ENCODE assay signal across 17 cellular contexts in the genomic region with DNA sequence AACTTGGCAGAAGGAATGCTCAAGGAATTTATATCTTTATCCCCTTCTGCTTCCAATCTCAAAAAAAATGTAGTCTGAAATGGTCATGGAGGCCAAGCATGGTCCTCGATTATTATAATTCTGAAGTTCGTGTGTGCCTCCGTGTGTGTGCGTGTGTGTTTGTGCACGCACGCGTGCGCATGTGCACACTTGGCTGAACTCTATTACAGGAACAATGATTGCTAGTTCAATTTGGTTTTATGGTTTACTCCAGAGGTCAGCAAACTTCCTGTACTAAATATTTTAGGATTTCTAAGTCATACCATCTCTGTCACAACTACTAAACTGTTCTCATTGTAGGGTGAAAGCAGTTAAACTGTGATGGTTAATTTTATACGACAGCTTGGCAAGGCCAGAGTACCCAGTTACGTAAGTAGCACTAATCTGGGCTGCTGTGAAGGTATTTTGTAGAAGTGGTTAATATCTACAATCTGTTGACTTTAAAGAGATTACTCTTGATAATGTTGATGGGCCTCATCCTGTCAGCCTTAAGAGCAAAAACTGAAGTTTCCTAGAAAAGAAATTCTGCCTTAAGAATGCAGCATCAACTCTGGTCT. TPM values are rescaled to one million over a fixed set of nuclear protein-coding genes. Genes with fewer than 3 reads are reported as not detected.
A peak's percentile ranks its signal among the peaks of the same experiment; 100 is the strongest.
DNase-seq lines count a peak whose midpoint lies in the region; ATAC-seq, FAIRE-seq and TF ChIP-seq lines count a peak whose summit lies in the region.
"Had no signal": no experiment of that assay in that cellular context is flagged by ENCODE, and none has a peak within 500 bp of the region (broad histone marks: within the 10 kb centered on the region; RNA-seq: fewer than 3 reads in every experiment).

No MANE protein-coding gene starts in this region.

- H3K36me3 Mint-ChIP-seq in nephron (ENCODE audit: low read depth) (peaks cover 13% of the 10 kb centered on the region), endodermal cell (ENCODE audit: low read depth) (peaks cover 5% of the 10 kb centered on the region)
- H3K36me3 Mint-ChIP-seq in activated CD8-positive, alpha-beta T cell treated with anti-CD3 and anti-CD28 coated beads, Interleukin-2, amount 10 ng/mL, durations not matched to agents 7 days and 5 days (ENCODE audit: low read depth) = peaks cover 17% of the 10 kb centered on the region

- no peaks in the 10 kb centered on the region for H3K9me3 Mint-ChIP-seq in nephron
- no peaks in the 10 kb centered on the region for H3K9me3 Mint-ChIP-seq in activated CD8-positive, alpha-beta T cell treated with anti-CD3 and anti-CD28 coated beads, Interleukin-2, amount 10 ng/mL, durations not matched to agents 7 days and 5 days (ENCODE audit: insufficient read depth)
- H3K9me3 Mint-ChIP-seq in endodermal cell = no peaks in the 10 kb centered on the region
- H3K9me3 Mint-ChIP-seq: neural crest cell; stimulated activated naive CD8-positive, alpha-beta T cell treated with anti-CD3 and anti-CD28 coated beads, Interleukin-15, amount 100 ng/mL, for 72 hours had no signal

- H3K27me3 Mint-ChIP-seq in nephron (ENCODE audit: low read depth) (no peaks in the 10 kb centered on the region), endodermal cell (ENCODE audit: insufficient read depth) (no peaks in the 10 kb centered on the region)
- H3K27me3 Mint-ChIP-seq in activated CD8-positive, alpha-beta T cell treated with anti-CD3 and anti-CD28 coated beads, Interleukin-2, amount 10 ng/mL, durations not matched to agents 7 days and 5 days (ENCODE audit: low read depth) = no peaks in the 10 kb centered on the region
- H3K27me3 Mint-ChIP-seq: stimulated activated naive CD8-positive, alpha-beta T cell treated with anti-CD3 and anti-CD28 coated beads, Interleukin-15, amount 100 ng/mL, for 72 hours had no signal

- DNase-seq in H54 (ENCODE audit: insufficient read length, low spot score) = no peak
- peak; percentile 50 to 65 for DNase-seq in NOMO-1 (lab: John Stamatoyannopoulos, UW; ENCODE audit: unreplicated experiment in 2 of 2)
- peak; percentile 14 for DNase-seq in fibroblast of the aortic adventitia (ENCODE audit: low read depth)
- DNase-seq in small intestine = no peak
- DNase-seq in GM10248 (ENCODE audit: extremely low spot score) = no peak
- DNase-seq in activated CD8-positive, alpha-beta T cell treated with anti-CD3 and anti-CD28 coated beads, Interleukin-2, amount 10 ng/mL, durations not matched to agents 7 days and 5 days = no peak
- no peak for DNase-seq in endodermal cell
- DNase-seq: activated naive CD4-positive, alpha-beta T cell treated with Interleukin-2 at 50 U/mL for 16 hours; left cardiac atrium; NCI-H187; NCI-H774; stimulated activated naive CD8-positive, alpha-beta T cell treated with anti-CD3 and anti-CD28 coated beads, Interleukin-15, amount 100 ng/mL, for 72 hours had no signal

- CTCF ChIA-PET in GM10248 (lab: Yijun Ruan, JAX) = interaction anchor here (1.8 kb wide), 1 partner anchor 9 kb away, joined by 5 read pairs; no protein-coding TSS in a partner anchor
- CTCF ChIA-PET in activated CD8-positive, alpha-beta T cell treated with anti-CD3 and anti-CD28 coated beads, Interleukin-2, amount 10 ng/mL, durations not matched to agents 7 days and 5 days (lab: Charles Lee) = no interaction called here

- FAIRE-seq in H54 (lab: Jason Lieb, UNC) (peak; percentile 55), small intestine (lab: Jason Lieb, UNC) (no peak)
- FAIRE-seq: bronchial epithelial cell, GM19239, K562 had no signal

- no peaks in the 10 kb centered on the region for H3K36me3 ChIP-seq in small intestine (ENCODE audit: control insufficient read depth in 2 of 2, insufficient read depth in 2 of 2, low read length in 2 of 2)
- no peaks in the 10 kb centered on the region for H3K36me3 ChIP-seq in endodermal cell (ENCODE audit: control insufficient read depth, insufficient read depth, low read length)

- no peak for TF ChIP-seq CTCF in fibroblast of the aortic adventitia (IDR thresholded peaks at IDR 0.05; ENCODE audit: insufficient read depth, low read length)
- TF ChIP-seq CTCF in nephron (IDR thresholded peaks at IDR 0.05; ENCODE audit: unreplicated experiment in 3 of 3) = no peak
- TF ChIP-seq CTCF in GM10248 (IDR thresholded peaks at IDR 0.05; ENCODE audit: control extremely low read depth, extremely low read depth, low read depth, missing control alignments) = no peak
- no peak for TF ChIP-seq CTCF in endodermal cell (conservative IDR thresholded peaks at IDR 0.05)

- WGBS in small intestine, 3 donors = 42 to 56% (median 50%) methylated on average over 10 of the region's 10 CpGs
- 85 to 96% methylated on average over 9 to 10 of the region's 10 CpGs for WGBS in endodermal cell (ENCODE audit: insufficient coverage in 1 of 2, insufficient read length in 1 of 2), 2 experiments

- H3K27ac ChIP-seq in small intestine (ENCODE audit: low read depth in 1 of 2, low read length in 1 of 2) (peak overlapping the region in 1 of 2 donors; percentile 0), endodermal cell (ENCODE audit: low read depth, low read length) (no peak overlapping the region)

- H3K4me3 Mint-ChIP-seq in nephron = no peak overlapping the region
- H3K4me3 Mint-ChIP-seq in activated CD8-positive, alpha-beta T cell treated with anti-CD3 and anti-CD28 coated beads, Interleukin-2, amount 10 ng/mL, durations not matched to agents 7 days and 5 days = no peak overlapping the region
- H3K4me3 Mint-ChIP-seq in endodermal cell = no peak overlapping the region
- H3K4me3 Mint-ChIP-seq: neural crest cell; stimulated activated naive CD8-positive, alpha-beta T cell treated with anti-CD3 and anti-CD28 coated beads, Interleukin-15, amount 100 ng/mL, for 72 hours had no signal

- H3K4me1 ChIP-seq in small intestine (ENCODE audit: control insufficient read depth in 2 of 2, insufficient read depth in 1 of 2, low read depth in 1 of 2, low read length in 1 of 2) (peaks cover 0 to 2% of the 10 kb centered on the region in 2 donors), endodermal cell (ENCODE audit: control insufficient read depth, insufficient read depth, low read length) (peaks cover 7% of the 10 kb centered on the region)

- TF ChIP-seq POLR2A in H54 (IDR thresholded peaks at IDR 0.05; ENCODE audit: low read depth, low read length) = no peak

- H3K27ac Mint-ChIP-seq in nephron (peak overlapping the region; percentile 15 to 68 (median 43)), endodermal cell (no peak overlapping the region)
- H3K27ac Mint-ChIP-seq in activated CD8-positive, alpha-beta T cell treated with anti-CD3 and anti-CD28 coated beads, Interleukin-2, amount 10 ng/mL, durations not matched to agents 7 days and 5 days = no peak overlapping the region
- H3K27ac Mint-ChIP-seq: stimulated activated naive CD8-positive, alpha-beta T cell treated with anti-CD3 and anti-CD28 coated beads, Interleukin-15, amount 100 ng/mL, for 72 hours had no signal

- H3K4me3 ChIP-seq in fibroblast of the aortic adventitia (ENCODE audit: low read depth, low read length) (no peak overlapping the region), small intestine (ENCODE audit: low read depth in 1 of 2, low read length in 2 of 2) (no peak overlapping the region), endodermal cell (ENCODE audit: low read length) (no peak overlapping the region)
- H3K4me3 ChIP-seq: K562 had no signal

- H3K9me3 ChIP-seq in small intestine (ENCODE audit: control insufficient read depth, low read depth) = no peaks in the 10 kb centered on the region
- no peaks in the 10 kb centered on the region for H3K9me3 ChIP-seq in endodermal cell (ENCODE audit: control insufficient read depth, low read length)

- H3K27me3 ChIP-seq in small intestine (ENCODE audit: control insufficient read depth in 2 of 2, insufficient read depth in 2 of 2, low read length in 2 of 2) (no peaks in the 10 kb centered on the region), endodermal cell (ENCODE audit: control insufficient read depth, insufficient read depth, low read length, poor library complexity, severe bottlenecking) (no peaks in the 10 kb centered on the region)

- POLR2A ChIA-PET in GM10248 (lab: Yijun Ruan, JAX) = no interaction called here
- POLR2A ChIA-PET in activated CD8-positive, alpha-beta T cell treated with anti-CD3 and anti-CD28 coated beads, Interleukin-2, amount 10 ng/mL, durations not matched to agents 7 days and 5 days (lab: Charles Lee) = no interaction called here

- no peak for ATAC-seq in activated CD8-positive, alpha-beta T cell treated with anti-CD3 and anti-CD28 coated beads, Interleukin-2, amount 10 ng/mL, durations not matched to agents 7 days and 5 days
- ATAC-seq: K562; stimulated activated naive CD8-positive, alpha-beta T cell treated with anti-CD3 and anti-CD28 coated beads, Interleukin-15, amount 100 ng/mL, for 72 hours had no signal

- H3K9ac ChIP-seq in endodermal cell (ENCODE audit: extremely low read depth, low read length, poor library complexity, severe bottlenecking) = no peak overlapping the region

- H3K4me1 Mint-ChIP-seq in nephron (peaks cover 7% of the 10 kb centered on the region), endodermal cell (peaks cover 12% of the 10 kb centered on the region)
- peaks cover 13% of the 10 kb centered on the region for H3K4me1 Mint-ChIP-seq in activated CD8-positive, alpha-beta T cell treated with anti-CD3 and anti-CD28 coated beads, Interleukin-2, amount 10 ng/mL, durations not matched to agents 7 days and 5 days (ENCODE audit: low read depth)
- H3K4me1 Mint-ChIP-seq: stimulated activated naive CD8-positive, alpha-beta T cell treated with anti-CD3 and anti-CD28 coated beads, Interleukin-15, amount 100 ng/mL, for 72 hours had no signal

RNA-seq across cellular contexts. Expression of a gene that starts 5.8 kb away (rescaled TPM):
- total RNA-seq in fibroblast of the aortic adventitia (ENCODE audit: low replicate concordance) = 24.2 and 191 TPM in 2 replicates
- 10 to 100 TPM; 17.9 to 31.5 (median 22.4) TPM for polyA plus RNA-seq in small intestine
- total RNA-seq in activated CD8-positive, alpha-beta T cell treated with anti-CD3 and anti-CD28 coated beads, Interleukin-2, amount 10 ng/mL, durations not matched to agents 7 days and 5 days = 10 to 100 TPM; 75.3 to 75.6 TPM
- total RNA-seq in endodermal cell = 100 to 1,000 TPM; 105 to 125 TPM
- polyA plus RNA-seq in endodermal cell (2013, experiment 1 of 2) = 148 TPM
- polyA plus RNA-seq in endodermal cell (2013, experiment 2 of 2) = 143 TPM

Comparison
In these comparisons a context has a peak if more than half of its experiments do, and no peak if none do; other contexts are left out.
1. DNase-seq: peak in NOMO-1 (2 of 2) and fibroblast of the aortic adventitia (single experiment); none in H54 (single experiment), small intestine (single experiment), GM10248 (single experiment), activated CD8-positive, alpha-beta T cell treated with anti-CD3 and anti-CD28 coated beads, Interleukin-2, amount 10 ng/mL, durations not matched to agents 7 days and 5 days (single experiment) and endodermal cell (single experiment).
2. H3K27ac Mint-ChIP-seq: peak in nephron (3 of 3); none in activated CD8-positive, alpha-beta T cell treated with anti-CD3 and anti-CD28 coated beads, Interleukin-2, amount 10 ng/mL, durations not matched to agents 7 days and 5 days (single experiment) and endodermal cell (single experiment).